11 cellular contexts compared by ENCODE assay signal in the genomic region with DNA sequence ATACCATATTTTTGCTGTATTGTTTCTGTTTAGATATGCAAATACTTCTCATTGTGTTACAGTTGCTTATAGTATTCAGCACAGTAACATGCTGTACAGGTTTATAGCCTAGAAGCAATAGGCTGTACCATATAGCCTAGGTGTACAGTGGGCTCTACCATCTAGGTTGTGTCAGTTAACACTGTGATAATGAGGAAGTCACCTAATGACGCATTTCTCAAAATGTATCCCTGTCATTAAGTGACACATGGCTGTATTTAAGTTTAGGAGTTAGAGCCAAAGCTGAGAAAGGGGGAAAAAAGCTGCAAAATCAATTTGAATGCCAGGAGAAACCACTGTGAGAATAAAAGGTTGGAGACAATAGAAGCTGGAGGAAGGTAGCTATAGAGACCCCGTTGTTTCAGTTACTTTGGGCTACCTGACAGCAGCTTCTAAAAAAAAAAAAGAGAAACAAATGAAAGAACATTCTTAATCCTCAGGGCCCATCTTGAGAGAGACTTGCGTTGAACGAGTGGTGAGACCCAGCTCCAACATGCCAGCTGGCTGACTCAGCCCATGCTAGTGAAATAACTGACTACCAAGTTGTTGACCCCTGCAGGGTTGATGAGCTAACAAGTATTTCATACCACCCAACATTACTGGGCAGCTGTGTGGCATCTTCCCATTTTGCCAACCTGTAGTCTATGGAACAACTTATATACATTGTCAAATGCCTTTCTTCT. TPM values are rescaled to one million over a fixed set of nuclear protein-coding genes. Genes with fewer than 3 reads are reported as not detected.
A peak's percentile ranks its signal among the peaks of the same experiment; 100 is the strongest.
DNase-seq lines count a peak whose midpoint lies in the region; ATAC-seq and TF ChIP-seq lines count a peak whose summit lies in the region.
"Had no signal": no experiment of that assay in that cellular context is flagged by ENCODE, and none has a peak within 500 bp of the region (broad histone marks: within the 10 kb centered on the region; RNA-seq: fewer than 3 reads in every experiment).

No MANE protein-coding gene starts in this region.

- CTCF ChIA-PET in activated naive CD4-positive, alpha-beta T cell treated with anti-CD3 and anti-CD28 coated beads for 36 hours (lab: Charles Lee) = interaction anchor here (0.6 to 2.1 kb wide), 7 partner anchors 10 to 79 kb away, joined by 3 to 11 read pairs (median 3); no protein-coding TSS in a partner anchor

- peaks cover 8% of the 10 kb centered on the region for H3K9me3 Mint-ChIP-seq in osteocyte (ENCODE audit: unreplicated experiment)
- H3K9me3 Mint-ChIP-seq in activated naive CD4-positive, alpha-beta T cell treated with anti-CD3 and anti-CD28 coated beads for 36 hours = peaks cover 2% of the 10 kb centered on the region

- no peaks in the 10 kb centered on the region for H3K27me3 Mint-ChIP-seq in osteocyte (ENCODE audit: unreplicated experiment)
- H3K27me3 Mint-ChIP-seq in activated naive CD4-positive, alpha-beta T cell treated with anti-CD3 and anti-CD28 coated beads for 36 hours (ENCODE audit: low read depth) = no peaks in the 10 kb centered on the region

- peak overlapping the region; percentile 38 for H3K27ac ChIP-seq in epithelial cell of prostate
- H3K27ac ChIP-seq: colonic mucosa, transverse colon had no signal

- TF ChIP-seq CTCF in osteocyte (IDR thresholded peaks at IDR 0.05) = no peak

- peaks cover 49% of the 10 kb centered on the region for H3K4me1 Mint-ChIP-seq in osteocyte (ENCODE audit: unreplicated experiment)
- peaks cover 41% of the 10 kb centered on the region for H3K4me1 Mint-ChIP-seq in activated naive CD4-positive, alpha-beta T cell treated with anti-CD3 and anti-CD28 coated beads for 36 hours (ENCODE audit: low read depth)

- peak overlapping the region; percentile 85 for H3K27ac Mint-ChIP-seq in osteocyte (ENCODE audit: unreplicated experiment)
- no peak overlapping the region for H3K27ac Mint-ChIP-seq in activated naive CD4-positive, alpha-beta T cell treated with anti-CD3 and anti-CD28 coated beads for 36 hours

- peaks cover 9% of the 10 kb centered on the region for H3K36me3 Mint-ChIP-seq in osteocyte (ENCODE audit: unreplicated experiment)
- peaks cover 11% of the 10 kb centered on the region for H3K36me3 Mint-ChIP-seq in activated naive CD4-positive, alpha-beta T cell treated with anti-CD3 and anti-CD28 coated beads for 36 hours (ENCODE audit: low read depth)

- DNase-seq in GM04504 (ENCODE audit: low read depth) = peak; percentile 38
- DNase-seq in NCI-H526 (lab: John Stamatoyannopoulos, UW) = peak; percentile 59 to 62
- DNase-seq in epithelial cell of prostate (ENCODE audit: low read depth, low spot score) = no peak
- DNase-seq in osteocyte (ENCODE audit: extremely low spot score, unreplicated experiment) = no peak
- no peak for DNase-seq in NCI-H2081 (lab: John Stamatoyannopoulos, UW)
- no peak for DNase-seq in stimulated activated CD4-positive, alpha-beta T cell treated with anti-CD3 and anti-CD28 coated beads, Interleukin-1b, Interleukin-23, amount 100 ng/mL, for 48 hours
- DNase-seq in activated naive CD4-positive, alpha-beta T cell treated with anti-CD3 and anti-CD28 coated beads for 36 hours = no peak
- DNase-seq: colonic mucosa, heart left ventricle, transverse colon had no signal

- intact Hi-C loops in activated naive CD4-positive, alpha-beta T cell treated with anti-CD3 and anti-CD28 coated beads for 36 hours (cut with micrococcal nuclease) = no loop called here

- no peak for ATAC-seq in GM21526 (IDR thresholded peaks at IDR 0.05; ENCODE audit: low FRiP score, unreplicated experiment)

- H3K4me3 Mint-ChIP-seq in osteocyte (ENCODE audit: unreplicated experiment) = no peak overlapping the region
- no peak overlapping the region for H3K4me3 Mint-ChIP-seq in activated naive CD4-positive, alpha-beta T cell treated with anti-CD3 and anti-CD28 coated beads for 36 hours

RNA-seq across cellular contexts. Expression of a gene that starts 8.7 kb away (rescaled TPM):
- total RNA-seq in osteocyte = 30.7 and 34.0 TPM in 2 replicates
- 10 to 100 TPM; 23.7 to 25.7 TPM for total RNA-seq in activated naive CD4-positive, alpha-beta T cell treated with anti-CD3 and anti-CD28 coated beads for 36 hours

Comparison
In these comparisons a context has a peak if more than half of its experiments do, and no peak if none do; other contexts are left out.
1. DNase-seq: peak in GM04504 (single experiment) and NCI-H526 (2 of 2); none in epithelial cell of prostate (single experiment), osteocyte (single experiment), NCI-H2081 (0 of 2), stimulated activated CD4-positive, alpha-beta T cell treated with anti-CD3 and anti-CD28 coated beads, Interleukin-1b, Interleukin-23, amount 100 ng/mL, for 48 hours (single experiment) and activated naive CD4-positive, alpha-beta T cell treated with anti-CD3 and anti-CD28 coated beads for 36 hours (single experiment).